ENCODE assay signal across 11 cellular contexts in the genomic region with DNA sequence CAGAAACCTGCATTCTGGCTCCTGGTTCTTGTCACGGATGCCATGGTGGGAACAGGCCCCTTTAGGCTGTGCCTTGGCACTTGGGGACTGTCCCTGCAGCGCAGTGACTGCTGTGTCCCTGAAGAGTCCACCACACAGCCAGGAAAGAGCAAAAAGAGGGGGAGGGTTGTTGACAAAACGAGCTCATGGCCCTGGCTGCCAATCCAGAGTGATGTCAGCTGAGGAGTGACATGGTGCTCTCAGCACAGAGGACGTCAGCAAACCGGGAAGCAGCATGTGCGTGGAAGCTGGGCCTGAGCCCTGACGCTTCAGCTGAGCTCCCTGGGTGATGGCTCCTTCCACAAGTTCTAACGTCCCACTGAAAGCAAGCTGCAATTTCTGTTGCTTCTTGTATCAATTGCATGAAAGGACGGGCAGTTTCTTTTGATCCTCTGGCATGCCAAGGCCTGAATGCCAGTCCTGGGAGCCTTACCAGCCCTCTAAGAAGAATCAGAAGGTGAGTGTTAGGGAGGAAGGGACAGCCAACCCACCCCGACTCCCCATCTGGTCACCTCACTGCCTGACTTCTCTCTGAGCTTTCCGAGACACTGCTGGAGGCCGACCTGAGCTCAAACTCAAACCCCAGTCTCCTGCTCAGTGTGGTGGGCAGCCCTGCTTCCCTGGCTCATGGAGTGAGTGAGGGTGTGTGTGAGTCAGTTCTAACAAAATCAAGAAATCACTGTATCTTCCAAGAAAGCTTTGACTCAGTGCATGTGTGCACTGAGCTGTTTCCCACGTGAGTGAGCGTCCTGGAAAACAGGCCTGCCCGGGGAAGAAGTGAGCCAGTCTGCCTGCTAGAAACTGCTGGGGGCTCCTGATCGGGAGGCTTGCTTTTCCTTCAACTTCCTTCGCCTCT. TPM values are rescaled to one million over a fixed set of nuclear protein-coding genes. Genes with fewer than 3 reads are reported as not detected.
DNase-seq lines count a peak whose midpoint lies in the region; ATAC-seq and TF ChIP-seq lines count a peak whose summit lies in the region.
"Had no signal": no experiment of that assay in that cellular context is flagged by ENCODE, and none has a peak within 500 bp of the region (broad histone marks: within the 10 kb centered on the region; RNA-seq: fewer than 3 reads in every experiment).

No MANE protein-coding gene starts in this region.

- H3K27ac ChIP-seq in upper lobe of right lung, result no peak overlapping the region

- H3K27me3 Mint-ChIP-seq in effector memory CD8-positive, alpha-beta T cell, result peaks cover 38 to 79% of the 10 kb centered on the region in 2 donors

- TF ChIP-seq CTCF in epithelial cell of esophagus (IDR thresholded peaks at IDR 0.05; ENCODE audit: insufficient read depth, low read depth, low read length, missing control alignments), result no peak
- TF ChIP-seq CTCF in upper lobe of right lung (IDR thresholded peaks at IDR 0.05), result no peak

- intact Hi-C loops in upper lobe of right lung (cut with DNase I), result no loop called here

- peak overlapping the region in 1 of 2 donors; percentile 41 for H3K27ac Mint-ChIP-seq in effector memory CD8-positive, alpha-beta T cell

- no peak overlapping the region for H3K4me3 ChIP-seq in epithelial cell of esophagus (ENCODE audit: low read length)
- no peak overlapping the region for H3K4me3 ChIP-seq in upper lobe of right lung

- peaks cover 3 to 5% of the 10 kb centered on the region in 2 donors for H3K4me1 Mint-ChIP-seq in effector memory CD8-positive, alpha-beta T cell (ENCODE audit: low read depth in 2 of 2)

- no peaks in the 10 kb centered on the region for H3K27me3 ChIP-seq in upper lobe of right lung

- no peak overlapping the region for H3K4me3 Mint-ChIP-seq in effector memory CD8-positive, alpha-beta T cell

- H3K36me3 Mint-ChIP-seq in effector memory CD8-positive, alpha-beta T cell (ENCODE audit: insufficient read depth), result peaks cover 7% of the 10 kb centered on the region

- H3K36me3 ChIP-seq in upper lobe of right lung, result no peaks in the 10 kb centered on the region

- H3K9me3 ChIP-seq in upper lobe of right lung, result no peaks in the 10 kb centered on the region

- no peaks in the 10 kb centered on the region for H3K9me3 Mint-ChIP-seq in effector memory CD8-positive, alpha-beta T cell

- no peaks in the 10 kb centered on the region for H3K4me1 ChIP-seq in upper lobe of right lung

- DNase-seq in DMS53 (lab: John Stamatoyannopoulos, UW) (peak; percentile 89), NCI-H510A treated with DMSO at 0.1 percent for 48 hours (lab: John Stamatoyannopoulos, UW) (peak; percentile 46), epithelial cell of esophagus (ENCODE audit: low read depth) (peak; percentile 58), midbrain (lab: John Stamatoyannopoulos, UW) (peak; percentile 72), upper lobe of right lung (no peak), OCI-M1 (lab: John Stamatoyannopoulos, UW) (no peak)
- no peak for DNase-seq in effector memory CD8-positive, alpha-beta T cell
- DNase-seq: DMS79, kidney had no signal

- ATAC-seq in HG03460 (IDR thresholded peaks at IDR 0.05; ENCODE audit: unreplicated experiment) (no peak), upper lobe of right lung (no peak)
- no peak for ATAC-seq in effector memory CD8-positive, alpha-beta T cell (replicated peaks)

RNA-seq across cellular contexts. Expression of gene WNT3, which starts 14.7 kb away (rescaled TPM):
- 3.3 TPM for total RNA-seq in upper lobe of right lung

RNA-seq across cellular contexts. Expression of gene WNT9B, which starts 18.2 kb away (rescaled TPM):
- 2.0 TPM for total RNA-seq in upper lobe of right lung
- total RNA-seq: SK-MEL-5 had no signal

Comparison
In these comparisons a context has a peak if more than half of its experiments do, and no peak if none do; other contexts are left out.
1. DNase-seq: peak in DMS53 (single experiment), NCI-H510A treated with DMSO at 0.1 percent for 48 hours (single experiment), epithelial cell of esophagus (single experiment) and midbrain (single experiment); none in upper lobe of right lung (single experiment), effector memory CD8-positive, alpha-beta T cell (0 of 3) and OCI-M1 (single experiment).